In the genomic region with DNA sequence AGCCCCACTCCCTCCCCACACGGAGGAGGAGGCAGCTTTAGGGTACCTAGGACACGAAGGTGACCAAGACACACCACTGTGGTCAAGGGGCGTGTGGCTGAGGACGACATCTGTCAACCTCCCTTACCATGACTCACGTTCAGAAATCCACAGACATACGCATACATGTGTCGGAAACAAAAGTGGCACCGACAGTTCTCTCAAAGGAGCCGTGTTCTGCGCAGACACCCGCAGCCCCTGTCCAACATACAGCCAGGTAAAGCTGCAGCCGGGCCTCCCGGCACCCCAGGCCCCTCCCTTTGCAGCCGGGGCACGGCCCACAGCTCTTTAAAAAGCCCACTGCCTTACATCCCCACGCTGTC, we compare ENCODE assay signal across 1 cellular context.
TF ChIP-seq lines count a peak whose summit lies in the region.

No MANE protein-coding gene starts in this region.

TF ChIP-seq in K562, 482 proteins besides CTCF, POLR2A, EP300 and RAD21 (continued from another document and continues in another):
- no peak for TF ChIP-seq DLX4 (CRISPR knock-in tag; IDR thresholded peaks at IDR 0.05)
- TF ChIP-seq NR4A1 (CRISPR knock-in tag; IDR thresholded peaks at IDR 0.05) = no peak
- TF ChIP-seq NR4A1 (tag; IDR thresholded peaks at IDR 0.05) = 0 out of 2 replicates have a peak, but pooled peaks have one; percentile 20
- TF ChIP-seq SMARCE1 (IDR thresholded peaks at IDR 0.05) = no peak
- TF ChIP-seq EP400 (IDR thresholded peaks at IDR 0.05) = no peak
- peak; percentile 76 for TF ChIP-seq POLR2G (IDR thresholded peaks at IDR 0.05; ENCODE audit: low read depth, low read length)
- TF ChIP-seq HEY1 (CRISPR knock-in tag; IDR thresholded peaks at IDR 0.05; ENCODE audit: borderline replicate concordance) = no peak
- TF ChIP-seq JUNB (CRISPR knock-in tag; conservative IDR thresholded peaks at IDR 0.05) = no peak
- TF ChIP-seq BRF1 (IDR thresholded peaks at IDR 0.05; ENCODE audit: borderline replicate concordance, extremely low read depth, insufficient read length) = no peak
- no peak for TF ChIP-seq ARID2 (IDR thresholded peaks at IDR 0.05)
- TF ChIP-seq MEIS2 (IDR thresholded peaks at IDR 0.05; ENCODE audit: partially characterized antibody) = peak; percentile 40
- TF ChIP-seq HDAC8 (tag; IDR thresholded peaks at IDR 0.05) = no peak
- TF ChIP-seq ARNT (IDR thresholded peaks at IDR 0.05) = no peak
- TF ChIP-seq ZKSCAN8 (CRISPR knock-in tag; IDR thresholded peaks at IDR 0.05) = no peak
- TF ChIP-seq, protein P1, sequence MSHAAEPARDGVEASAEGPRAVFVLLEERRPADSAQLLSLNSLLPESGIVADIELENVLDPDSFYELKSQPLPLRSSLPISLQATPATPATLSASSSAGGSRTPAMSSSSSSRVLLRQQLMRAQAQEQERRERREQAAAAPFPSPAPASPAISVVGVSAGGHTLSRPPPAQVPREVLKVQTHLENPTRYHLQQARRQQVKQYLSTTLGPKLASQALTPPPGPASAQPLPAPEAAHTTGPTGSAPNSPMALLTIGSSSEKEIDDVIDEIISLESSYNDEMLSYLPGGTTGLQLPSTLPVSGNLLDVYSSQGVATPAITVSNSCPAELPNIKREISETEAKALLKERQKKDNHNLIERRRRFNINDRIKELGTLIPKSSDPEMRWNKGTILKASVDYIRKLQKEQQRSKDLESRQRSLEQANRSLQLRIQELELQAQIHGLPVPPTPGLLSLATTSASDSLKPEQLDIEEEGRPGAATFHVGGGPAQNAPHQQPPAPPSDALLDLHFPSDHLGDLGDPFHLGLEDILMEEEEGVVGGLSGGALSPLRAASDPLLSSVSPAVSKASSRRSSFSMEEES (CRISPR knock-in tag; IDR thresholded peaks at IDR 0.05) = no peak
- no peak for TF ChIP-seq ID3 (CRISPR knock-in tag; IDR thresholded peaks at IDR 0.05)
- TF ChIP-seq ID3 (tag; IDR thresholded peaks at IDR 0.05) = peak; percentile 60; the same call in 1 of the 2 replicates
- TF ChIP-seq E2F3 (CRISPR knock-in tag; IDR thresholded peaks at IDR 0.05) = no peak
- no peak for TF ChIP-seq CEBPB (tag; IDR thresholded peaks at IDR 0.05)
- TF ChIP-seq ZNF263 (CRISPR knock-in tag; IDR thresholded peaks at IDR 0.05; ENCODE audit: borderline replicate concordance) = no peak
- 0 out of 2 replicates have a peak, but pooled peaks have one; percentile 3 for TF ChIP-seq JUND (IDR thresholded peaks at IDR 0.05; ENCODE audit: borderline replicate concordance, low read depth, low read length)
- no peak for TF ChIP-seq JUND (tag; IDR thresholded peaks at IDR 0.05; ENCODE audit: borderline replicate concordance, low read depth, low read length)
- no peak for TF ChIP-seq TFAM (CRISPR knock-in tag; conservative IDR thresholded peaks at IDR 0.05)
- no peak for TF ChIP-seq RBFOX2 (IDR thresholded peaks at IDR 0.05; ENCODE audit: low read depth, low read length)
- no peak for TF ChIP-seq TEAD1 (CRISPR knock-in tag; IDR thresholded peaks at IDR 0.05)
- TF ChIP-seq, protein P2, sequence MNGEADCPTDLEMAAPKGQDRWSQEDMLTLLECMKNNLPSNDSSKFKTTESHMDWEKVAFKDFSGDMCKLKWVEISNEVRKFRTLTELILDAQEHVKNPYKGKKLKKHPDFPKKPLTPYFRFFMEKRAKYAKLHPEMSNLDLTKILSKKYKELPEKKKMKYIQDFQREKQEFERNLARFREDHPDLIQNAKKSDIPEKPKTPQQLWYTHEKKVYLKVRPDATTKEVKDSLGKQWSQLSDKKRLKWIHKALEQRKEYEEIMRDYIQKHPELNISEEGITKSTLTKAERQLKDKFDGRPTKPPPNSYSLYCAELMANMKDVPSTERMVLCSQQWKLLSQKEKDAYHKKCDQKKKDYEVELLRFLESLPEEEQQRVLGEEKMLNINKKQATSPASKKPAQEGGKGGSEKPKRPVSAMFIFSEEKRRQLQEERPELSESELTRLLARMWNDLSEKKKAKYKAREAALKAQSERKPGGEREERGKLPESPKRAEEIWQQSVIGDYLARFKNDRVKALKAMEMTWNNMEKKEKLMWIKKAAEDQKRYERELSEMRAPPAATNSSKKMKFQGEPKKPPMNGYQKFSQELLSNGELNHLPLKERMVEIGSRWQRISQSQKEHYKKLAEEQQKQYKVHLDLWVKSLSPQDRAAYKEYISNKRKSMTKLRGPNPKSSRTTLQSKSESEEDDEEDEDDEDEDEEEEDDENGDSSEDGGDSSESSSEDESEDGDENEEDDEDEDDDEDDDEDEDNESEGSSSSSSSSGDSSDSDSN (IDR thresholded peaks at IDR 0.05; ENCODE audit: borderline replicate concordance in 1 of 2, low read depth in 2 of 2, low read length in 2 of 2) = no peak
- TF ChIP-seq MAX (CRISPR knock-in tag; IDR thresholded peaks at IDR 0.05) = no peak
- TF ChIP-seq ZNF311 (CRISPR knock-in tag; IDR thresholded peaks at IDR 0.05) = no peak
- TF ChIP-seq SMARCA5 (IDR thresholded peaks at IDR 0.05) = no peak
- no peak for TF ChIP-seq RBM25 (IDR thresholded peaks at IDR 0.05; ENCODE audit: low read depth, low read length, severe bottlenecking)
- 0 out of 4 replicates have a peak, but pooled peaks of 1 of the 2 experiments have one; percentile 19 for TF ChIP-seq NRF1 (conservative IDR thresholded peaks at IDR 0.05 in 1 of 2, IDR thresholded peaks at IDR 0.05 in 1 of 2)
- no peak for TF ChIP-seq RHOXF2B (CRISPR knock-in tag; conservative IDR thresholded peaks at IDR 0.05)
- TF ChIP-seq TRIM25 (IDR thresholded peaks at IDR 0.05; ENCODE audit: borderline replicate concordance) = no peak
- TF ChIP-seq ZBTB8A (IDR thresholded peaks at IDR 0.05; ENCODE audit: partially characterized antibody) = no peak
- no peak for TF ChIP-seq SMC3 (conservative IDR thresholded peaks at IDR 0.05; ENCODE audit: insufficient read depth, low read depth, low read length)
- TF ChIP-seq U2AF2 (optimal IDR thresholded peaks at IDR 0.05; ENCODE audit: low read depth, low read length) = no peak
- no peak for TF ChIP-seq NUFIP1 (IDR thresholded peaks at IDR 0.05; ENCODE audit: partially characterized antibody)
- TF ChIP-seq TSC22D4 (tag; IDR thresholded peaks at IDR 0.05) = no peak
- no peak for TF ChIP-seq MEF2D (tag; conservative IDR thresholded peaks at IDR 0.05; ENCODE audit: low read depth)
- 0 out of 2 replicates have a peak, but pooled peaks have one; percentile 12 for TF ChIP-seq ZNF76 (CRISPR knock-in tag; IDR thresholded peaks at IDR 0.05; ENCODE audit: borderline replicate concordance)
- TF ChIP-seq, protein P3, sequence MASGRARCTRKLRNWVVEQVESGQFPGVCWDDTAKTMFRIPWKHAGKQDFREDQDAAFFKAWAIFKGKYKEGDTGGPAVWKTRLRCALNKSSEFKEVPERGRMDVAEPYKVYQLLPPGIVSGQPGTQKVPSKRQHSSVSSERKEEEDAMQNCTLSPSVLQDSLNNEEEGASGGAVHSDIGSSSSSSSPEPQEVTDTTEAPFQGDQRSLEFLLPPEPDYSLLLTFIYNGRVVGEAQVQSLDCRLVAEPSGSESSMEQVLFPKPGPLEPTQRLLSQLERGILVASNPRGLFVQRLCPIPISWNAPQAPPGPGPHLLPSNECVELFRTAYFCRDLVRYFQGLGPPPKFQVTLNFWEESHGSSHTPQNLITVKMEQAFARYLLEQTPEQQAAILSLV (tag; IDR thresholded peaks at IDR 0.05) = no peak
- 0 out of 2 replicates have a peak, but pooled peaks have one; percentile 22 for TF ChIP-seq GTF2A2 (tag; IDR thresholded peaks at IDR 0.05)
- TF ChIP-seq ETV6 (IDR thresholded peaks at IDR 0.05; ENCODE audit: borderline replicate concordance in 1 of 2, low read depth in 2 of 2, low read length in 1 of 2) = no peak
- TF ChIP-seq ETV6 (CRISPR knock-in tag; IDR thresholded peaks at IDR 0.05; ENCODE audit: borderline replicate concordance) = no peak
- TF ChIP-seq BRCA1 (IDR thresholded peaks at IDR 0.05) = no peak
- TF ChIP-seq BRCA1 (CRISPR knock-in tag; IDR thresholded peaks at IDR 0.05) = no peak
- TF ChIP-seq ZNF644 (tag; IDR thresholded peaks at IDR 0.05; ENCODE audit: low read depth) = no peak
- TF ChIP-seq SMAD3 (CRISPR knock-in tag; conservative IDR thresholded peaks at IDR 0.05) = 0 out of 2 replicates have a peak, but pooled peaks have one; percentile 14
- no peak for TF ChIP-seq ZKSCAN3 (CRISPR knock-in tag; IDR thresholded peaks at IDR 0.05)
- no peak for TF ChIP-seq HMBOX1 (IDR thresholded peaks at IDR 0.05)
- no peak for TF ChIP-seq SAP30 (IDR thresholded peaks at IDR 0.05; ENCODE audit: borderline replicate concordance, insufficient read depth, low read depth, low read length, poor library complexity, severe bottlenecking)
- TF ChIP-seq ZNF696 (CRISPR knock-in tag; conservative IDR thresholded peaks at IDR 0.05) = no peak
- no peak for TF ChIP-seq RBM34 (IDR thresholded peaks at IDR 0.05; ENCODE audit: borderline replicate concordance, insufficient read depth, low read length)
- no peak for TF ChIP-seq TBL1XR1 (IDR thresholded peaks at IDR 0.05; ENCODE audit: low read length in 2 of 2)
- TF ChIP-seq, protein P4, sequence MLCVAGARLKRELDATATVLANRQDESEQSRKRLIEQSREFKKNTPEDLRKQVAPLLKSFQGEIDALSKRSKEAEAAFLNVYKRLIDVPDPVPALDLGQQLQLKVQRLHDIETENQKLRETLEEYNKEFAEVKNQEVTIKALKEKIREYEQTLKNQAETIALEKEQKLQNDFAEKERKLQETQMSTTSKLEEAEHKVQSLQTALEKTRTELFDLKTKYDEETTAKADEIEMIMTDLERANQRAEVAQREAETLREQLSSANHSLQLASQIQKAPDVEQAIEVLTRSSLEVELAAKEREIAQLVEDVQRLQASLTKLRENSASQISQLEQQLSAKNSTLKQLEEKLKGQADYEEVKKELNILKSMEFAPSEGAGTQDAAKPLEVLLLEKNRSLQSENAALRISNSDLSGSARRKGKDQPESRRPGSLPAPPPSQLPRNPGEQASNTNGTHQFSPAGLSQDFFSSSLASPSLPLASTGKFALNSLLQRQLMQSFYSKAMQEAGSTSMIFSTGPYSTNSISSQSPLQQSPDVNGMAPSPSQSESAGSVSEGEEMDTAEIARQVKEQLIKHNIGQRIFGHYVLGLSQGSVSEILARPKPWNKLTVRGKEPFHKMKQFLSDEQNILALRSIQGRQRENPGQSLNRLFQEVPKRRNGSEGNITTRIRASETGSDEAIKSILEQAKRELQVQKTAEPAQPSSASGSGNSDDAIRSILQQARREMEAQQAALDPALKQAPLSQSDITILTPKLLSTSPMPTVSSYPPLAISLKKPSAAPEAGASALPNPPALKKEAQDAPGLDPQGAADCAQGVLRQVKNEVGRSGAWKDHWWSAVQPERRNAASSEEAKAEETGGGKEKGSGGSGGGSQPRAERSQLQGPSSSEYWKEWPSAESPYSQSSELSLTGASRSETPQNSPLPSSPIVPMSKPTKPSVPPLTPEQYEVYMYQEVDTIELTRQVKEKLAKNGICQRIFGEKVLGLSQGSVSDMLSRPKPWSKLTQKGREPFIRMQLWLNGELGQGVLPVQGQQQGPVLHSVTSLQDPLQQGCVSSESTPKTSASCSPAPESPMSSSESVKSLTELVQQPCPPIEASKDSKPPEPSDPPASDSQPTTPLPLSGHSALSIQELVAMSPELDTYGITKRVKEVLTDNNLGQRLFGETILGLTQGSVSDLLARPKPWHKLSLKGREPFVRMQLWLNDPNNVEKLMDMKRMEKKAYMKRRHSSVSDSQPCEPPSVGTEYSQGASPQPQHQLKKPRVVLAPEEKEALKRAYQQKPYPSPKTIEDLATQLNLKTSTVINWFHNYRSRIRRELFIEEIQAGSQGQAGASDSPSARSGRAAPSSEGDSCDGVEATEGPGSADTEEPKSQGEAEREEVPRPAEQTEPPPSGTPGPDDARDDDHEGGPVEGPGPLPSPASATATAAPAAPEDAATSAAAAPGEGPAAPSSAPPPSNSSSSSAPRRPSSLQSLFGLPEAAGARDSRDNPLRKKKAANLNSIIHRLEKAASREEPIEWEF (CRISPR knock-in tag; IDR thresholded peaks at IDR 0.05) = no peak
- TF ChIP-seq CBFB (CRISPR knock-in tag; IDR thresholded peaks at IDR 0.05) = 0 out of 2 replicates have a peak, but pooled peaks have one; percentile 18
